27 cellular contexts compared by ENCODE assay signal in genomic region chr11:95455228-95455627, GRCh38.
DNase-seq lines count a peak whose midpoint lies in the region; ATAC-seq and TF ChIP-seq lines count a peak whose summit lies in the region.
"Had no signal": no experiment of that assay in that cellular context is flagged by ENCODE, and none has a peak within 500 bp of the region (broad histone marks: within the 10 kb centered on the region; RNA-seq: fewer than 3 reads in every experiment).

No MANE protein-coding gene starts in this region.

- no peaks in the 10 kb centered on the region for H3K36me3 Mint-ChIP-seq in stimulated activated memory B cell treated with anti-CD40 and anti-IgM and Interleukin-4, amounts not matched to agents 10 μg/mL and 1 μg/mL and 100 μg/mL, for 72 hours
- H3K36me3 Mint-ChIP-seq: naive thymus-derived CD4-positive, alpha-beta T cell had no signal

- no peak overlapping the region for H3K4me3 ChIP-seq in lower lobe of right lung
- H3K4me3 ChIP-seq: ovary, SJSA1, tibial nerve had no signal

- H3K27ac ChIP-seq in lower lobe of right lung = no peak overlapping the region
- H3K27ac ChIP-seq: ovary, SJSA1, VCaP had no signal

- peak overlapping the region; percentile 58 for H3K27ac Mint-ChIP-seq in stimulated activated memory B cell treated with anti-CD40 and anti-IgM and Interleukin-4, amounts not matched to agents 10 μg/mL and 1 μg/mL and 100 μg/mL, for 72 hours
- H3K27ac Mint-ChIP-seq: naive thymus-derived CD4-positive, alpha-beta T cell; T-helper 17 cell had no signal

- H3K9me3 Mint-ChIP-seq in stimulated activated memory B cell treated with anti-CD40 and anti-IgM and Interleukin-4, amounts not matched to agents 10 μg/mL and 1 μg/mL and 100 μg/mL, for 72 hours = no peaks in the 10 kb centered on the region

- no peak for TF ChIP-seq CTCF in lower lobe of right lung (IDR thresholded peaks at IDR 0.05)

- H3K36me3 ChIP-seq in lower lobe of right lung = no peaks in the 10 kb centered on the region
- H3K36me3 ChIP-seq: ovary, SJSA1, tibial nerve had no signal

- no peak overlapping the region for H3K4me3 Mint-ChIP-seq in stimulated activated memory B cell treated with anti-CD40 and anti-IgM and Interleukin-4, amounts not matched to agents 10 μg/mL and 1 μg/mL and 100 μg/mL, for 72 hours
- H3K4me3 Mint-ChIP-seq: naive thymus-derived CD4-positive, alpha-beta T cell; T-helper 17 cell had no signal

- peak; percentile 74 for ATAC-seq in GM19351 (IDR thresholded peaks at IDR 0.05; ENCODE audit: unreplicated experiment)
- peak; percentile 72 for ATAC-seq in GM21723 (IDR thresholded peaks at IDR 0.05; ENCODE audit: unreplicated experiment)
- ATAC-seq in HG02981 (IDR thresholded peaks at IDR 0.05; ENCODE audit: unreplicated experiment) = peak; percentile 76
- no peak for ATAC-seq in stimulated activated memory B cell treated with anti-CD40 and anti-IgM and Interleukin-4, amounts not matched to agents 10 μg/mL and 1 μg/mL and 100 μg/mL, for 72 hours
- no peak for ATAC-seq in GM18505 (IDR thresholded peaks at IDR 0.05; ENCODE audit: unreplicated experiment)
- no peak for ATAC-seq in lower lobe of right lung
- no peak for ATAC-seq in stimulated activated naive CD8-positive, alpha-beta T cell treated with anti-CD3 and anti-CD28 coated beads, Interleukin-15, Interleukin-2, amounts not matched to agents 100 U/mL and 50 U/mL, for 24 hours
- ATAC-seq: HCT116; naive thymus-derived CD4-positive, alpha-beta T cell; Panc1; T-helper 17 cell had no signal

- no peaks in the 10 kb centered on the region for H3K9me3 ChIP-seq in lower lobe of right lung
- H3K9me3 ChIP-seq: ovary, SJSA1, tibial nerve had no signal

- H3K27me3 ChIP-seq in lower lobe of right lung (ENCODE audit: low read depth) = no peaks in the 10 kb centered on the region
- H3K27me3 ChIP-seq: ovary, SJSA1, tibial nerve had no signal

- intact Hi-C loops in lower lobe of right lung (cut with DNase I) = no loop called here

- H3K27me3 Mint-ChIP-seq in stimulated activated memory B cell treated with anti-CD40 and anti-IgM and Interleukin-4, amounts not matched to agents 10 μg/mL and 1 μg/mL and 100 μg/mL, for 72 hours = no peaks in the 10 kb centered on the region
- H3K27me3 Mint-ChIP-seq: naive thymus-derived CD4-positive, alpha-beta T cell; T-helper 17 cell had no signal

- DNase-seq in lower lobe of right lung = no peak
- no peak for DNase-seq in stimulated activated naive CD8-positive, alpha-beta T cell treated with anti-CD3 and anti-CD28 coated beads, Interleukin-15, Interleukin-2, amounts not matched to agents 100 U/mL and 50 U/mL, for 24 hours
- DNase-seq: activated CD4-positive, alpha-beta T cell treated with anti-CD3 and anti-CD28 coated beads, Interleukin-2, amount 50 U/mL, for 48 hours; activated gamma-delta T cell treated with Interleukin-2 at 50 U/mL for 16 hours; AML-193; caudate nucleus; COR-L47; foreskin melanocyte; KG1; kidney glomerular epithelial cell; mesenchymal stem cell; MV-4-11; naive thymus-derived CD4-positive, alpha-beta T cell; NCI-H187; ovary; stimulated activated naive CD4-positive, alpha-beta T cell treated with Interleukin-2 at 50 U/mL for 16 hours; T-helper 17 cell had no signal

- H3K4me1 Mint-ChIP-seq in stimulated activated memory B cell treated with anti-CD40 and anti-IgM and Interleukin-4, amounts not matched to agents 10 μg/mL and 1 μg/mL and 100 μg/mL, for 72 hours = peaks cover 21% of the 10 kb centered on the region

- peaks cover 19% of the 10 kb centered on the region for H3K4me1 ChIP-seq in lower lobe of right lung
- H3K4me1 ChIP-seq: SJSA1 had no signal

- no peak for TF ChIP-seq POLR2A in GM18505 (IDR thresholded peaks at IDR 0.05; ENCODE audit: borderline replicate concordance, extremely low read depth, insufficient read depth, insufficient read length)

Comparison
In these comparisons a context has a peak if more than half of its experiments do, and no peak if none do; other contexts are left out.
1. ATAC-seq: peak in GM19351 (single experiment), GM21723 (single experiment) and HG02981 (single experiment); none in stimulated activated memory B cell treated with anti-CD40 and anti-IgM and Interleukin-4, amounts not matched to agents 10 μg/mL and 1 μg/mL and 100 μg/mL, for 72 hours (single experiment), GM18505 (single experiment), lower lobe of right lung (0 of 2) and stimulated activated naive CD8-positive, alpha-beta T cell treated with anti-CD3 and anti-CD28 coated beads, Interleukin-15, Interleukin-2, amounts not matched to agents 100 U/mL and 50 U/mL, for 24 hours (single experiment).